ENCODE assay signal across 31 cellular contexts in the genomic region with DNA sequence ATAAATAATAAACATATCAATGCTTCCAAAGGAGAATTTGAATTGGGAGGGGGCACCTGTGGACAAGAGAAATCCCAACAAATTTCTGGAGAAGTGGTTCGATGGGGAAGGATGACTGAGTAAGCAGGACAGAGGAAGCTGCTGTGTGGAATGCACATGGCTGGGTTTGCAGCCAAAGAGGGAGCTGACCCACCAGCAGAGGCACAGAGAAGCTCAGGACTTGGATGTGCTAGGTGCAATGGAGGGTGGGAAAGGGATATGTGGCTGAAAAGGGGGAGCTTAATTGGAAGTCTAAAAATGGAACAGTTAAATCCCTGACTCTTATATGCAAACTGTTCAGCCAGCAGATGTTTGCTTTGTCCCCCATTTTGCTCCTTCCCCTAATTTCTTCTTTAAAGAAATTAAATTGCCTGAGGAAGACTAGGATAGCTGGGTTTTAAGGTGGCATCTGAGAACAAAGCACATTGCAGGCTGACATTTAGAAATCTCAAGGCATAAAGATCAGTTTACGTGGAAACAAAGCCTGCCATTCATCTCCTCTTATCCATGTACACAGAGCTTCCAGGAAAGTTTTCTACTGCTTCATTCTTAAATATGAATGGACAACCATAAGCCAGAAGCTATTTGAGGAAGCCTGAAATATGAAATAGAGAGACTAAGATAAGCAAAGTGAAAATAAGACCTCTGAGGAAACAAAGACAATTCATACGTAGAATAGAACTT. TPM values are rescaled to one million over a fixed set of nuclear protein-coding genes. Genes with fewer than 3 reads are reported as not detected.
DNase-seq lines count a peak whose midpoint lies in the region; ATAC-seq and TF ChIP-seq lines count a peak whose summit lies in the region.
"Had no signal": no experiment of that assay in that cellular context is flagged by ENCODE, and none has a peak within 500 bp of the region (broad histone marks: within the 10 kb centered on the region; RNA-seq: fewer than 3 reads in every experiment).

No MANE protein-coding gene starts in this region.

- WGBS in suprapubic skin = 79% methylated on average over 3 of the region's 3 CpGs

- in situ Hi-C loops in gastrocnemius medialis (cut with MboI; ENCODE audit: low sequenced_read_pairs in 4 of 4) = no loop called here

- H3K4me3 ChIP-seq in RWPE2 (ENCODE audit: severe bottlenecking) = no peak overlapping the region
- no peak overlapping the region for H3K4me3 ChIP-seq in suprapubic skin
- no peak overlapping the region for H3K4me3 ChIP-seq in gastrocnemius medialis
- H3K4me3 ChIP-seq: MG63, sigmoid colon, SJSA1 had no signal

- peaks cover 67% of the 10 kb centered on the region for H3K36me3 Mint-ChIP-seq in activated T-helper 1 cell treated with anti-CD3 and anti-CD28 coated beads, Interleukin-12 subunit alpha, Interleukin-12 subunit beta, Interleukin-2, Interleukin-4 antibody, amounts not matched to agents 30 ng/mL and 10 ng/mL and 1 ng/mL, durations not matched to agents 14 hours and 24 hours and 36 hours (ENCODE audit: low read depth)

- H3K27ac Mint-ChIP-seq in activated T-helper 1 cell treated with anti-CD3 and anti-CD28 coated beads, Interleukin-12 subunit alpha, Interleukin-12 subunit beta, Interleukin-2, Interleukin-4 antibody, amounts not matched to agents 30 ng/mL and 10 ng/mL and 1 ng/mL, durations not matched to agents 14 hours and 24 hours and 36 hours = no peak overlapping the region
- H3K27ac Mint-ChIP-seq: activated CD8-positive, alpha-beta T cell treated with anti-CD3 and anti-CD28 coated beads, Interleukin-2, amount 10 ng/mL, durations not matched to agents 7 days and 5 days; T-cell had no signal

- ATAC-seq in RWPE2 (ENCODE audit: low read depth) = no peak
- ATAC-seq in gastrocnemius medialis = no peak
- ATAC-seq: activated CD8-positive, alpha-beta T cell treated with anti-CD3 and anti-CD28 coated beads, Interleukin-2, amount 10 ng/mL, durations not matched to agents 7 days and 5 days; left cardiac atrium; T-cell had no signal

- H3K4me3 Mint-ChIP-seq in activated T-helper 1 cell treated with anti-CD3 and anti-CD28 coated beads, Interleukin-12 subunit alpha, Interleukin-12 subunit beta, Interleukin-2, Interleukin-4 antibody, amounts not matched to agents 30 ng/mL and 10 ng/mL and 1 ng/mL, durations not matched to agents 14 hours and 24 hours and 36 hours = no peak overlapping the region
- H3K4me3 Mint-ChIP-seq: activated CD8-positive, alpha-beta T cell treated with anti-CD3 and anti-CD28 coated beads, Interleukin-2, amount 10 ng/mL, durations not matched to agents 7 days and 5 days; CD4-positive, alpha-beta memory T cell; T-cell had no signal

- peaks cover 28% of the 10 kb centered on the region for H3K36me3 ChIP-seq in RWPE2 (ENCODE audit: low read depth)
- no peaks in the 10 kb centered on the region for H3K36me3 ChIP-seq in suprapubic skin
- H3K36me3 ChIP-seq in gastrocnemius medialis = no peaks in the 10 kb centered on the region
- H3K36me3 ChIP-seq: brain microvascular endothelial cell, MG63, sigmoid colon, SJSA1 had no signal

- intact Hi-C loops in activated T-helper 1 cell treated with anti-CD3 and anti-CD28 coated beads, Interleukin-12 subunit alpha, Interleukin-12 subunit beta, Interleukin-2, Interleukin-4 antibody, amounts not matched to agents 30 ng/mL and 10 ng/mL and 1 ng/mL, durations not matched to agents 14 hours and 24 hours and 36 hours (cut with micrococcal nuclease) = no loop called here
- intact Hi-C loops in gastrocnemius medialis (cut with DNase I; ENCODE audit: low total_unique reads) = no loop called here

- H3K9me3 ChIP-seq in RWPE2 (ENCODE audit: severe bottlenecking) (peaks cover 5% of the 10 kb centered on the region), suprapubic skin (no peaks in the 10 kb centered on the region), gastrocnemius medialis (no peaks in the 10 kb centered on the region)

- H3K27me3 ChIP-seq in RWPE2 (ENCODE audit: insufficient read depth, poor library complexity, severe bottlenecking) (no peaks in the 10 kb centered on the region), suprapubic skin (no peaks in the 10 kb centered on the region), gastrocnemius medialis (no peaks in the 10 kb centered on the region)
- H3K27me3 ChIP-seq: brain microvascular endothelial cell, MG63, sigmoid colon, SJSA1 had no signal

- no peak for TF ChIP-seq EP300 in suprapubic skin (IDR thresholded peaks at IDR 0.05)

- TF ChIP-seq CTCF in RWPE2 (IDR thresholded peaks at IDR 0.05; ENCODE audit: poor library complexity, severe bottlenecking) (no peak), suprapubic skin (IDR thresholded peaks at IDR 0.05) (no peak), gastrocnemius medialis (IDR thresholded peaks at IDR 0.05 in 4 of 5, conservative IDR thresholded peaks at IDR 0.05 in 1 of 5) (no peak)

- H3K9me3 Mint-ChIP-seq in activated T-helper 1 cell treated with anti-CD3 and anti-CD28 coated beads, Interleukin-12 subunit alpha, Interleukin-12 subunit beta, Interleukin-2, Interleukin-4 antibody, amounts not matched to agents 30 ng/mL and 10 ng/mL and 1 ng/mL, durations not matched to agents 14 hours and 24 hours and 36 hours = peaks cover 25% of the 10 kb centered on the region

- DNase-seq in activated effector memory CD4-positive, alpha-beta T cell treated with anti-CD3 and anti-CD28 coated beads, Interleukin-2, amount 50 U/mL, for 16 hours = peak; percentile 31
- DNase-seq in activated effector memory CD4-positive, alpha-beta T cell treated with Interleukin-2 at 50 U/mL for 16 hours = no peak
- DNase-seq in RWPE2 (ENCODE audit: low spot score) (peak; percentile 4), epithelial cell of prostate (ENCODE audit: low read depth, low spot score) (no peak), suprapubic skin (ENCODE audit: low spot score in 2 of 2) (peak; percentile 2 to 12), hepatic stellate cell (ENCODE audit: low spot score) (no peak), gastrocnemius medialis (no peak)
- no peak for DNase-seq in activated T-helper 1 cell treated with anti-CD3 and anti-CD28 coated beads, Interleukin-12 subunit alpha, Interleukin-12 subunit beta, Interleukin-2, Interleukin-4 antibody, amounts not matched to agents 30 ng/mL and 10 ng/mL and 1 ng/mL, durations not matched to agents 14 hours and 24 hours and 36 hours (ENCODE audit: low spot score)
- DNase-seq: activated CD4-positive, alpha-beta T cell treated with anti-CD3 and anti-CD28 coated beads for 1 hour; activated CD8-positive, alpha-beta T cell treated with anti-CD3 and anti-CD28 coated beads, Interleukin-2, amount 10 ng/mL, durations not matched to agents 7 days and 5 days; activated naive CD4-positive, alpha-beta T cell; activated T-cell treated with anti-CD3 and anti-CD28 coated beads for 4 hours; brain microvascular endothelial cell; CD4-positive, alpha-beta memory T cell; DMS153; hippocampal formation; KBM-7; left cardiac atrium; MG63; NCI-H1105 treated with DMSO at 0.1 percent for 48 hours; NCI-H1930; NCI-H2227 treated with DMSO at 0.1 percent for 48 hours; NCI-H69; sigmoid colon; stimulated activated naive CD4-positive, alpha-beta T cell; T-cell had no signal

- H3K27me3 Mint-ChIP-seq in activated T-helper 1 cell treated with anti-CD3 and anti-CD28 coated beads, Interleukin-12 subunit alpha, Interleukin-12 subunit beta, Interleukin-2, Interleukin-4 antibody, amounts not matched to agents 30 ng/mL and 10 ng/mL and 1 ng/mL, durations not matched to agents 14 hours and 24 hours and 36 hours (ENCODE audit: insufficient read depth) = no peaks in the 10 kb centered on the region
- H3K27me3 Mint-ChIP-seq: CD4-positive, alpha-beta memory T cell; T-cell had no signal

- peaks cover 86% of the 10 kb centered on the region for H3K4me1 Mint-ChIP-seq in activated T-helper 1 cell treated with anti-CD3 and anti-CD28 coated beads, Interleukin-12 subunit alpha, Interleukin-12 subunit beta, Interleukin-2, Interleukin-4 antibody, amounts not matched to agents 30 ng/mL and 10 ng/mL and 1 ng/mL, durations not matched to agents 14 hours and 24 hours and 36 hours (ENCODE audit: low read depth)

- TF ChIP-seq POLR2A in suprapubic skin (IDR thresholded peaks at IDR 0.05) (no peak), gastrocnemius medialis (IDR thresholded peaks at IDR 0.05) (no peak)

- H3K4me1 ChIP-seq in RWPE2 (ENCODE audit: insufficient read depth, poor library complexity, severe bottlenecking) (peaks cover 44% of the 10 kb centered on the region), suprapubic skin (peaks cover 44% of the 10 kb centered on the region), gastrocnemius medialis (peaks cover 0 to 8% of the 10 kb centered on the region in 2 donors)
- H3K4me1 ChIP-seq: sigmoid colon had no signal

- H3K27ac ChIP-seq in RWPE2 (ENCODE audit: poor library complexity, severe bottlenecking) (peak overlapping the region; percentile 100), epithelial cell of prostate (peak overlapping the region; percentile 99), suprapubic skin (peak overlapping the region; percentile 3), gastrocnemius medialis (no peak overlapping the region)
- H3K27ac ChIP-seq: brain microvascular endothelial cell, SJSA1 had no signal

RNA-seq across cellular contexts. Expression of a gene that starts 23.0 kb away (rescaled TPM):
- total RNA-seq in suprapubic skin (1,000 to 10,000 TPM in 2 of 4 donors, 100 to 1,000 TPM in 2; 730 to 1,745 (median 1,078) TPM), gastrocnemius medialis (under 1 TPM in 1 of 4 donors, not detected in 3; 0.18 TPM)
- total RNA-seq in activated T-helper 1 cell treated with anti-CD3 and anti-CD28 coated beads, Interleukin-12 subunit alpha, Interleukin-12 subunit beta, Interleukin-2, Interleukin-4 antibody, amounts not matched to agents 30 ng/mL and 10 ng/mL and 1 ng/mL, durations not matched to agents 14 hours and 24 hours and 36 hours = 14.5 and 15.5 TPM in 2 replicates
- total RNA-seq: A673, epithelial cell of proximal tubule, fibroblast of villous mesenchyme, left cardiac atrium, lung microvascular endothelial cell, sigmoid colon, SJSA1 had no signal

RNA-seq across cellular contexts. Expression of a gene that starts 40.9 kb away (rescaled TPM):
- total RNA-seq in suprapubic skin (1 to 10 TPM in 1 of 4 donors, not detected in 3; 1.2 TPM), gastrocnemius medialis (under 1 TPM in 1 of 4 donors, not detected in 3; 0.11 TPM)
- total RNA-seq in activated T-helper 1 cell treated with anti-CD3 and anti-CD28 coated beads, Interleukin-12 subunit alpha, Interleukin-12 subunit beta, Interleukin-2, Interleukin-4 antibody, amounts not matched to agents 30 ng/mL and 10 ng/mL and 1 ng/mL, durations not matched to agents 14 hours and 24 hours and 36 hours = 165 and 166 TPM in 2 replicates
- total RNA-seq: epithelial cell of proximal tubule, fibroblast of villous mesenchyme, lung microvascular endothelial cell, sigmoid colon, SJSA1 had no signal

Comparison
In these comparisons a context has a peak if more than half of its experiments do, and no peak if none do; other contexts are left out.
1. DNase-seq: peak in activated effector memory CD4-positive, alpha-beta T cell treated with anti-CD3 and anti-CD28 coated beads, Interleukin-2, amount 50 U/mL, for 16 hours (single experiment), RWPE2 (single experiment) and suprapubic skin (2 of 2); none in activated effector memory CD4-positive, alpha-beta T cell treated with Interleukin-2 at 50 U/mL for 16 hours (single experiment), epithelial cell of prostate (single experiment), hepatic stellate cell (single experiment), activated T-helper 1 cell treated with anti-CD3 and anti-CD28 coated beads, Interleukin-12 subunit alpha, Interleukin-12 subunit beta, Interleukin-2, Interleukin-4 antibody, amounts not matched to agents 30 ng/mL and 10 ng/mL and 1 ng/mL, durations not matched to agents 14 hours and 24 hours and 36 hours (single experiment) and gastrocnemius medialis (0 of 2).
2. H3K27ac ChIP-seq: peak in RWPE2 (single experiment), epithelial cell of prostate (single experiment) and suprapubic skin (single experiment); none in gastrocnemius medialis (0 of 4).
3. RNA of a gene that starts 23.0 kb away (total RNA-seq): 730 to 1,745 TPM in suprapubic skin; 14.5 to 15.5 TPM in activated T-helper 1 cell treated with anti-CD3 and anti-CD28 coated beads, Interleukin-12 subunit alpha, Interleukin-12 subunit beta, Interleukin-2, Interleukin-4 antibody, amounts not matched to agents 30 ng/mL and 10 ng/mL and 1 ng/mL, durations not matched to agents 14 hours and 24 hours and 36 hours and 0.18 TPM in gastrocnemius medialis; every median in the first group is over 10 times any median in the second.
4. RNA of a gene that starts 40.9 kb away (total RNA-seq): 165 to 166 TPM in activated T-helper 1 cell treated with anti-CD3 and anti-CD28 coated beads, Interleukin-12 subunit alpha, Interleukin-12 subunit beta, Interleukin-2, Interleukin-4 antibody, amounts not matched to agents 30 ng/mL and 10 ng/mL and 1 ng/mL, durations not matched to agents 14 hours and 24 hours and 36 hours; 1.2 TPM in suprapubic skin and 0.11 TPM in gastrocnemius medialis; every median in the first group is over 10 times any median in the second.